Comparison of ENCODE assay signal across 20 cellular contexts in the genomic region with DNA sequence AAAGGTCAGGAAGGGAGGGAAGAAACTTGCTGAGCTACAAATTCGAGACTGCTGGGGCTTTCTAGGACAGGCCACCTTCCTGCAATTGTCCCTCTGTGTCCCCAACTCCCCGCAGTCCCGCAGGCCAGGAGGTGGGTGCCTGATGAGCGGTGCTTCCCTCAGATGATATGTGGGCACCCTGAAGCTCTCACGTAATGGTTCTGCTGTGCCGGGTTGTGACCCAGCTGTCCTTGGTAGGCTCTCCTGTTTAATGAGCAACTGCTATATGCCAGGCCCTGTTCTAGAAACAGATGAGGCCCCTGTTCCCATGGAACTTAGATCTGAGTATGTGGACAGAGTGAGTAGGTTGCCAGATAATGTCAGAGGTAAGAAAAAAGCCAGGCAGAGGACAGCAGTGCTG.
"Had no signal": no experiment of that assay in that cellular context is flagged by ENCODE, and none has a peak within 500 bp of the region (broad histone marks: within the 10 kb centered on the region; RNA-seq: fewer than 3 reads in every experiment).

No MANE protein-coding gene starts in this region.

- DNase-seq: activated CD4-positive, alpha-beta T cell treated with anti-CD3 and anti-CD28 coated beads for 4 hours; activated CD4-positive, alpha-beta T cell treated with anti-CD3 and anti-CD28 coated beads, Interleukin-2, amount 50 U/mL, for 48 hours; activated CD4-positive, CD25-positive, alpha-beta regulatory T cell; activated gamma-delta T cell; activated naive CD4-positive, alpha-beta T cell treated with anti-CD3 and anti-CD28 coated beads, Interleukin-2, amount 50 U/mL, for 16 hours; activated naive CD8-positive, alpha-beta T cell treated with anti-CD3 and anti-CD28 coated beads, Interleukin-2, amount 50 U/mL, for 24 hours; erythroblast; heart right ventricle; lower lobe of right lung; naive thymus-derived CD4-positive, alpha-beta T cell; small intestine; stimulated activated CD4-positive, alpha-beta T cell treated with anti-CD3 and anti-CD28 coated beads, Interleukin-2, amount 100 ng/mL, for 24 hours; stomach; T-helper 1 cell; upper lobe of left lung had no signal

- H3K27me3 Mint-ChIP-seq: activated naive CD8-positive, alpha-beta T cell treated with anti-CD3 and anti-CD28 coated beads, Interleukin-2, amount 50 U/mL, for 24 hours; naive thymus-derived CD4-positive, alpha-beta T cell; stimulated activated memory B cell treated with anti-CD40 and anti-IgM and Interleukin-4, amounts not matched to agents 10 μg/mL and 1 μg/mL and 100 μg/mL, for 72 hours had no signal

- H3K27ac ChIP-seq: cardiac muscle cell, heart right ventricle, lower lobe of right lung, suprapubic skin, upper lobe of left lung had no signal

- H3K4me3 Mint-ChIP-seq: activated naive CD8-positive, alpha-beta T cell treated with anti-CD3 and anti-CD28 coated beads, Interleukin-2, amount 50 U/mL, for 24 hours; naive thymus-derived CD4-positive, alpha-beta T cell; stimulated activated memory B cell treated with anti-CD40 and anti-IgM and Interleukin-4, amounts not matched to agents 10 μg/mL and 1 μg/mL and 100 μg/mL, for 72 hours had no signal

- H3K27ac Mint-ChIP-seq: activated naive CD8-positive, alpha-beta T cell treated with anti-CD3 and anti-CD28 coated beads, Interleukin-2, amount 50 U/mL, for 24 hours; naive thymus-derived CD4-positive, alpha-beta T cell; stimulated activated memory B cell treated with anti-CD40 and anti-IgM and Interleukin-4, amounts not matched to agents 10 μg/mL and 1 μg/mL and 100 μg/mL, for 72 hours had no signal

- H3K4me1 ChIP-seq: lower lobe of right lung, upper lobe of left lung had no signal

- ATAC-seq: activated naive CD8-positive, alpha-beta T cell treated with anti-CD3 and anti-CD28 coated beads, Interleukin-2, amount 50 U/mL, for 24 hours; heart right ventricle; left lobe of liver; naive thymus-derived CD4-positive, alpha-beta T cell; sciatic nerve; stimulated activated memory B cell treated with anti-CD40 and anti-IgM and Interleukin-4, amounts not matched to agents 10 μg/mL and 1 μg/mL and 100 μg/mL, for 72 hours had no signal

- H3K4me1 Mint-ChIP-seq: activated naive CD8-positive, alpha-beta T cell treated with anti-CD3 and anti-CD28 coated beads, Interleukin-2, amount 50 U/mL, for 24 hours had no signal

- H3K9me3 ChIP-seq: heart right ventricle, lower lobe of right lung, stomach, suprapubic skin, upper lobe of left lung had no signal

- H3K27me3 ChIP-seq: cardiac muscle cell, heart right ventricle, stomach, suprapubic skin, upper lobe of left lung had no signal

- H3K36me3 ChIP-seq: cardiac muscle cell had no signal

- H3K4me3 ChIP-seq: cardiac muscle cell, heart right ventricle, lower lobe of right lung, stomach, suprapubic skin, upper lobe of left lung had no signal

- H3K9me3 Mint-ChIP-seq: activated naive CD8-positive, alpha-beta T cell treated with anti-CD3 and anti-CD28 coated beads, Interleukin-2, amount 50 U/mL, for 24 hours; naive thymus-derived CD4-positive, alpha-beta T cell; stimulated activated memory B cell treated with anti-CD40 and anti-IgM and Interleukin-4, amounts not matched to agents 10 μg/mL and 1 μg/mL and 100 μg/mL, for 72 hours had no signal
